12 cellular contexts compared by ENCODE assay signal in genomic region chr3:189629803-189630455, GRCh38. TPM values are rescaled to one million over a fixed set of nuclear protein-coding genes. Genes with fewer than 3 reads are reported as not detected.
A peak's percentile ranks its signal among the peaks of the same experiment; 100 is the strongest.
DNase-seq lines count a peak whose midpoint lies in the region; ATAC-seq and TF ChIP-seq lines count a peak whose summit lies in the region.
"Had no signal": no experiment of that assay in that cellular context is flagged by ENCODE, and none has a peak within 500 bp of the region (broad histone marks: within the 10 kb centered on the region; RNA-seq: fewer than 3 reads in every experiment).

No MANE protein-coding gene starts in this region.

- H3K9me3 Mint-ChIP-seq in CD8-positive, alpha-beta memory T cell: no peaks in the 10 kb centered on the region
- H3K9me3 Mint-ChIP-seq in effector memory CD8-positive, alpha-beta T cell: no peaks in the 10 kb centered on the region
- H3K9me3 Mint-ChIP-seq in osteocyte (ENCODE audit: unreplicated experiment): no peaks in the 10 kb centered on the region

- H3K27me3 Mint-ChIP-seq in CD8-positive, alpha-beta memory T cell: no peaks in the 10 kb centered on the region
- H3K27me3 Mint-ChIP-seq in effector memory CD8-positive, alpha-beta T cell: no peaks in the 10 kb centered on the region
- H3K27me3 Mint-ChIP-seq in osteocyte (ENCODE audit: unreplicated experiment): no peaks in the 10 kb centered on the region

- H3K9me3 ChIP-seq in CD8-positive, alpha-beta memory T cell (ENCODE audit: low read length): no peaks in the 10 kb centered on the region

- H3K4me1 ChIP-seq in CD8-positive, alpha-beta memory T cell (ENCODE audit: insufficient read depth, low read length): peaks cover 7% of the 10 kb centered on the region

- peak overlapping the region in 3 of 8 donors; percentile 11 to 62 (median 47) for H3K27ac Mint-ChIP-seq in CD8-positive, alpha-beta memory T cell
- H3K27ac Mint-ChIP-seq in effector memory CD8-positive, alpha-beta T cell: peak overlapping the region; percentile 18 to 82
- H3K27ac Mint-ChIP-seq in osteocyte (ENCODE audit: unreplicated experiment): peak overlapping the region; percentile 66

- no peaks in the 10 kb centered on the region for H3K36me3 Mint-ChIP-seq in CD8-positive, alpha-beta memory T cell
- no peaks in the 10 kb centered on the region for H3K36me3 Mint-ChIP-seq in effector memory CD8-positive, alpha-beta T cell (ENCODE audit: insufficient read depth)
- no peaks in the 10 kb centered on the region for H3K36me3 Mint-ChIP-seq in osteocyte (ENCODE audit: unreplicated experiment)

- peak overlapping the region in 6 of 7 donors; percentile 45 to 57 (median 51) for H3K4me3 Mint-ChIP-seq in CD8-positive, alpha-beta memory T cell
- peak overlapping the region; percentile 43 to 59 for H3K4me3 Mint-ChIP-seq in effector memory CD8-positive, alpha-beta T cell
- no peak overlapping the region for H3K4me3 Mint-ChIP-seq in osteocyte (ENCODE audit: unreplicated experiment)

- no peaks in the 10 kb centered on the region for H3K27me3 ChIP-seq in CD8-positive, alpha-beta memory T cell (ENCODE audit: insufficient read depth, low read length, poor library complexity, severe bottlenecking)

- no peak for TF ChIP-seq CTCF in osteocyte (IDR thresholded peaks at IDR 0.05)

- H3K4me1 Mint-ChIP-seq in CD8-positive, alpha-beta memory T cell: peaks cover 16 to 35% (median 27%) of the 10 kb centered on the region in 3 donors
- H3K4me1 Mint-ChIP-seq in effector memory CD8-positive, alpha-beta T cell (ENCODE audit: low read depth in 2 of 2): peaks cover 11 to 12% of the 10 kb centered on the region in 2 donors
- H3K4me1 Mint-ChIP-seq in osteocyte (ENCODE audit: unreplicated experiment): peaks cover 18% of the 10 kb centered on the region

- H3K4me3 ChIP-seq in CD8-positive, alpha-beta memory T cell (ENCODE audit: low read length): no peak overlapping the region

- CTCF ChIA-PET in CD8-positive, alpha-beta memory T cell (lab: Charles Lee): no interaction called here

- no peak for ATAC-seq in effector memory CD8-positive, alpha-beta T cell (replicated peaks)
- ATAC-seq in GM19324 (IDR thresholded peaks at IDR 0.05; ENCODE audit: low FRiP score, unreplicated experiment): no peak

- H3K36me3 ChIP-seq in CD8-positive, alpha-beta memory T cell (ENCODE audit: insufficient read depth, low read length): no peaks in the 10 kb centered on the region

- POLR2A ChIA-PET in CD8-positive, alpha-beta memory T cell (lab: Charles Lee): no interaction called here

- no peak overlapping the region for H3K27ac ChIP-seq in CD8-positive, alpha-beta memory T cell (ENCODE audit: low read depth, low read length)
- H3K27ac ChIP-seq: RWPE1 had no signal

- DNase-seq in CD8-positive, alpha-beta memory T cell: no peak
- DNase-seq in NAMALWA (ENCODE audit: low spot score) (peak; percentile 57), osteocyte (ENCODE audit: extremely low spot score, unreplicated experiment) (no peak), glomerular visceral epithelial cell (ENCODE audit: extremely low spot score) (no peak), COLO668 (lab: John Stamatoyannopoulos, UW; ENCODE audit: unreplicated experiment) (no peak)
- DNase-seq in effector memory CD8-positive, alpha-beta T cell: no peak
- DNase-seq in stimulated activated CD4-positive, alpha-beta T cell treated with anti-CD3 and anti-CD28 coated beads, Interleukin-4, amount 100 ng/mL, for 1 hour: no peak
- DNase-seq: activated CD4-positive, CD25-positive, alpha-beta regulatory T cell treated with anti-CD3 and anti-CD28 coated beads, Interleukin-2, amount 50 U/mL, for 72 hours; DMS153; NCI-H1930 had no signal

RNA-seq across cellular contexts. Expression of gene TP63, which starts 1.3 kb away (rescaled TPM):
- total RNA-seq in CD8-positive, alpha-beta memory T cell: under 1 TPM; 0.31 to 0.82 TPM
- polyA plus RNA-seq in CD8-positive, alpha-beta memory T cell: 0.13 TPM
- 0.16 and 0.29 TPM in 2 replicates for total RNA-seq in osteocyte
